Comparison of ENCODE assay signal across 22 cellular contexts in the genomic region with DNA sequence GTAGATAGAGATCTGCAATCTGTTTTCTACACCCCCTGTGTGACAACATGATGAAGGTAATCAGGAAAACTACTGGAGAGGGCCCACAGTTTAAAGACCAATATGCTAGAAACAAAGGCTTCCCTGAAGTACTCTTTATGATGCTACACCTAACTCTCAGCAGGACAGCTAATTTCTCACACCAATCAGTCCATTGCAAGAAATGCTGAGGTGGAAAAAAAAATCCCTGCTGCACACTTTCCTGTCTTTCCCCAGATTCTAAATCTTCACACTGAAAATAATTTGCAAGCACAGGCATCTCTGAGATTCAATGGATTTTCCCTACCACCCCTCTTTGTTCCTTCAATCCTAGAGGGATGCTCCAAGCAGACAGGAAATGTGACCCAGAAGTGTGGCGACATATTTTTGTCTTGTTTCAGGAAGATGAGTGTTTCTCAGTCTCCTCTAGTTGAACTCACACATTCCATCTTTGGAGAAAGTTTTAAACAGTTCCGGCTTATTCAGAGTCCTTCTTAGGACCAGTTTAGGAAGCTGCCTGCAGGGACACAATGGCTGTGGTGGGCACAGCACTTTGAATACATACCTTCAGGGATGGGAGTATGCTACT.
DNase-seq lines count a peak whose midpoint lies in the region; ATAC-seq, FAIRE-seq and TF ChIP-seq lines count a peak whose summit lies in the region.
"Had no signal": no experiment of that assay in that cellular context is flagged by ENCODE, and none has a peak within 500 bp of the region (broad histone marks: within the 10 kb centered on the region; RNA-seq: fewer than 3 reads in every experiment).

No MANE protein-coding gene starts in this region.

- H3K9me2 ChIP-seq in PC-9 (ENCODE audit: insufficient read depth): no peaks in the 10 kb centered on the region

- H3K4me1 ChIP-seq in endothelial cell of umbilical vein (ENCODE audit: control insufficient read depth, extremely low read depth, insufficient read depth, low read length) (peaks cover 51% of the 10 kb centered on the region), mesendoderm (ENCODE audit: control insufficient read depth, low read depth, low read length) (no peaks in the 10 kb centered on the region), PC-9 (replicated peaks; ENCODE audit: insufficient read depth) (no peaks in the 10 kb centered on the region)

- no peak overlapping the region for H4K5ac ChIP-seq in mesendoderm (ENCODE audit: low read length)

- no peak overlapping the region for H3K56ac ChIP-seq in mesendoderm (ENCODE audit: low read length)

- no peaks in the 10 kb centered on the region for H3K27me3 Mint-ChIP-seq in stimulated activated memory B cell treated with anti-CD40 and anti-IgM and Interleukin-4, amounts not matched to agents 10 μg/mL and 1 μg/mL and 100 μg/mL, for 72 hours
- H3K27me3 Mint-ChIP-seq: B cell had no signal

- peak overlapping the region; percentile 57 for H2AFZ ChIP-seq in endothelial cell of umbilical vein (ENCODE audit: low read depth, low read length)
- H2AFZ ChIP-seq in PC-9: no peak overlapping the region

- peak overlapping the region; percentile 2 for H2BK15ac ChIP-seq in mesendoderm (replicated peaks; ENCODE audit: low read depth)

- peak overlapping the region; percentile 43 for H3K27ac ChIP-seq in endothelial cell of umbilical vein (ENCODE audit: insufficient read depth, low read depth, low read length)
- H3K27ac ChIP-seq in mesendoderm (ENCODE audit: low read depth, low read length): no peak overlapping the region
- no peak overlapping the region for H3K27ac ChIP-seq in PC-9
- H3K27ac ChIP-seq: 22Rv1, RWPE1 had no signal

- H3K4me1 Mint-ChIP-seq in stimulated activated memory B cell treated with anti-CD40 and anti-IgM and Interleukin-4, amounts not matched to agents 10 μg/mL and 1 μg/mL and 100 μg/mL, for 72 hours: no peaks in the 10 kb centered on the region
- H3K4me1 Mint-ChIP-seq: B cell had no signal

- H3K36me3 ChIP-seq in endothelial cell of umbilical vein (ENCODE audit: control insufficient read depth in 2 of 2, extremely low read depth in 1 of 2, insufficient read depth in 2 of 2, low read length in 2 of 2): no peaks in the 10 kb centered on the region
- no peaks in the 10 kb centered on the region for H3K36me3 ChIP-seq in mesendoderm (ENCODE audit: control insufficient read depth, insufficient read depth, low read length)
- no peaks in the 10 kb centered on the region for H3K36me3 ChIP-seq in PC-9 (ENCODE audit: low read depth)
- H3K36me3 ChIP-seq: HAP-1 had no signal

- BruUV-seq in endothelial cell of umbilical vein (replicated peaks; lab: Mats Ljungman, UMichigan): no TSS peak
- BruUV-seq in PC-9 (replicated peaks; lab: Mats Ljungman, UMichigan): no TSS peak

- WGBS in mesendoderm (ENCODE audit: extremely low coverage, insufficient coverage, low lambda C conversion rate): no CpG with 5 or more reads among the region's 2 CpGs

- no peaks in the 10 kb centered on the region for H3K79me1 ChIP-seq in mesendoderm (ENCODE audit: low read length)

- POLR2A ChIA-PET in endothelial cell of umbilical vein (lab: Charles Lee) (no interaction called here), PC-9 (lab: Charles Lee; ENCODE audit: unreplicated experiment) (interaction anchor here (0.6 kb wide), 1 partner anchor 1969 kb away, joined by 24 read pairs; no protein-coding TSS in a partner anchor)

- peaks cover 2% of the 10 kb centered on the region for H3K9me3 Mint-ChIP-seq in stimulated activated memory B cell treated with anti-CD40 and anti-IgM and Interleukin-4, amounts not matched to agents 10 μg/mL and 1 μg/mL and 100 μg/mL, for 72 hours

- intact Hi-C loops in endothelial cell of umbilical vein (cut with micrococcal nuclease) (loop anchor here (5.0 to 10.0 kb wide), 2 partner anchors 175 to 413 kb away; no protein-coding TSS in a partner anchor), PC-9 (cut with micrococcal nuclease; ENCODE audit: unreplicated experiment) (no loop called here)

- H3K4me2 ChIP-seq in endothelial cell of umbilical vein (ENCODE audit: insufficient read depth, low read length) (peak overlapping the region; percentile 59), mesendoderm (ENCODE audit: low read length) (no peak overlapping the region), PC-9 (no peak overlapping the region)

- TF ChIP-seq POLR2A in endothelial cell of umbilical vein (IDR thresholded peaks at IDR 0.05; ENCODE audit: low read depth, low read length): no peak

- H3K36me3 Mint-ChIP-seq in stimulated activated memory B cell treated with anti-CD40 and anti-IgM and Interleukin-4, amounts not matched to agents 10 μg/mL and 1 μg/mL and 100 μg/mL, for 72 hours: no peaks in the 10 kb centered on the region

- no peak overlapping the region for H2BK5ac ChIP-seq in mesendoderm (ENCODE audit: low read length)

- DNase-seq in AG10803 (ENCODE audit: low read depth) (peak; percentile 9), LHCN-M2 (ENCODE audit: low read depth) (peak; percentile 29), endothelial cell of umbilical vein (ENCODE audit: low read depth, low spot score) (peak; percentile 44), mesendoderm (no peak), PC-9 (no peak)
- no peak for DNase-seq in stimulated activated CD4-positive, alpha-beta T cell treated with anti-CD3 and anti-CD28 coated beads, Interleukin-1b, Interleukin-23, amount 100 ng/mL, for 48 hours
- no peak for DNase-seq in stimulated activated CD4-positive, alpha-beta T cell treated with anti-CD3 and anti-CD28 coated beads, Interleukin-2, amount 100 ng/mL, for 48 hours
- DNase-seq: COR-L47, DMS 273 treated with DMSO at 0.1 percent for 48 hours, DND-41, GDM1, NCI-H1417, NCI-H187, NCI-H2227 treated with DMSO at 0.1 percent for 48 hours, NCI-H524, PC-3 had no signal

- no peak overlapping the region for H3K18ac ChIP-seq in mesendoderm (ENCODE audit: low read length)

- H3K4ac ChIP-seq in mesendoderm (ENCODE audit: low read depth, low read length): no peak overlapping the region

- H3K27me3 ChIP-seq in endothelial cell of umbilical vein (ENCODE audit: control insufficient read depth in 2 of 2, insufficient read depth in 2 of 2, low read length in 2 of 2): no peaks in the 10 kb centered on the region
- no peaks in the 10 kb centered on the region for H3K27me3 ChIP-seq in mesendoderm (ENCODE audit: insufficient read depth, low read length, poor library complexity)
- no peaks in the 10 kb centered on the region for H3K27me3 ChIP-seq in PC-9 (ENCODE audit: insufficient read depth, low read depth)

- H2BK120ac ChIP-seq in mesendoderm (ENCODE audit: low read depth, low read length): no peak overlapping the region

- CTCF ChIA-PET in endothelial cell of umbilical vein (lab: Charles Lee): interaction anchor here (1.9 kb wide), 1 partner anchor 40 kb away, joined by 6 read pairs; no protein-coding TSS in a partner anchor
- CTCF ChIA-PET in PC-9 (lab: Charles Lee): no interaction called here

- no peak for ATAC-seq in stimulated activated memory B cell treated with anti-CD40 and anti-IgM and Interleukin-4, amounts not matched to agents 10 μg/mL and 1 μg/mL and 100 μg/mL, for 72 hours
- ATAC-seq: K562, PC-3 had no signal

- H3K23ac ChIP-seq in mesendoderm (ENCODE audit: low read length): no peak overlapping the region

- no peak overlapping the region for H3K4me3 Mint-ChIP-seq in stimulated activated memory B cell treated with anti-CD40 and anti-IgM and Interleukin-4, amounts not matched to agents 10 μg/mL and 1 μg/mL and 100 μg/mL, for 72 hours
- H3K4me3 Mint-ChIP-seq: B cell had no signal

- H3K9me3 ChIP-seq in endothelial cell of umbilical vein (replicated peaks; ENCODE audit: control insufficient read depth, insufficient read depth, low read length) (no peaks in the 10 kb centered on the region), PC-9 (ENCODE audit: insufficient read depth, low read depth) (no peaks in the 10 kb centered on the region)
- H3K9me3 ChIP-seq: HAP-1 had no signal

- no peak for TF ChIP-seq CTCF in AG10803 (conservative IDR thresholded peaks at IDR 0.05; ENCODE audit: low read length)
- TF ChIP-seq CTCF in endothelial cell of umbilical vein (IDR thresholded peaks at IDR 0.05; ENCODE audit: extremely low read depth in 1 of 2, insufficient read depth in 1 of 2, low read depth in 1 of 2, low read length in 2 of 2): no peak
- TF ChIP-seq CTCF in PC-9 (conservative IDR thresholded peaks at IDR 0.05): no peak

- dilution Hi-C loops in endothelial cell of umbilical vein (cut with MboI; ENCODE audit: extremely low pct_ligation_motif_present, low sequenced_read_pairs): no loop called here

- peak; percentile 73 for FAIRE-seq in endothelial cell of umbilical vein (lab: Jason Lieb, UNC)
- FAIRE-seq: K562 had no signal

- no peak overlapping the region for H3K4me3 ChIP-seq in AG10803 (ENCODE audit: low read length)
- H3K4me3 ChIP-seq in endothelial cell of umbilical vein (replicated peaks in 1 of 3; ENCODE audit: insufficient read depth in 1 of 3, low read depth in 1 of 3, low read length in 3 of 3): no peak overlapping the region
- no peak overlapping the region for H3K4me3 ChIP-seq in mesendoderm (ENCODE audit: low read length)
- no peak overlapping the region for H3K4me3 ChIP-seq in PC-9
- H3K4me3 ChIP-seq: HAP-1, K562 had no signal

- H3K9ac ChIP-seq in endothelial cell of umbilical vein (replicated peaks; ENCODE audit: extremely low read depth, insufficient read depth, low read length) (no peak overlapping the region), mesendoderm (ENCODE audit: low read length) (no peak overlapping the region)

- H3K79me2 ChIP-seq in endothelial cell of umbilical vein (ENCODE audit: control insufficient read depth, insufficient read depth, low read length) (no peaks in the 10 kb centered on the region), mesendoderm (ENCODE audit: control insufficient read depth, insufficient read depth, low read length) (no peaks in the 10 kb centered on the region), PC-9 (ENCODE audit: low read depth) (no peaks in the 10 kb centered on the region)

- no peak overlapping the region for H3K27ac Mint-ChIP-seq in stimulated activated memory B cell treated with anti-CD40 and anti-IgM and Interleukin-4, amounts not matched to agents 10 μg/mL and 1 μg/mL and 100 μg/mL, for 72 hours
- H3K27ac Mint-ChIP-seq: B cell had no signal

- H4K8ac ChIP-seq in mesendoderm (ENCODE audit: low read depth, low read length): no peak overlapping the region

- no peak overlapping the region for H2AK5ac ChIP-seq in mesendoderm (ENCODE audit: low read length)

- no peaks in the 10 kb centered on the region for H3K9me1 ChIP-seq in endothelial cell of umbilical vein (replicated peaks; ENCODE audit: control insufficient read depth, extremely low read depth, insufficient read depth, low read length)

- H3F3A ChIP-seq in PC-9 (ENCODE audit: insufficient read depth, low read depth): no peaks in the 10 kb centered on the region

- no peaks in the 10 kb centered on the region for H4K20me1 ChIP-seq in endothelial cell of umbilical vein (replicated peaks; ENCODE audit: control insufficient read depth, extremely low read depth, insufficient read depth, low read length)
- H4K20me1 ChIP-seq in PC-9 (ENCODE audit: insufficient read depth): no peaks in the 10 kb centered on the region

TF ChIP-seq in endothelial cell of umbilical vein, 7 proteins besides CTCF, POLR2A, EP300 and RAD21 (continues in another document):
- TF ChIP-seq FOS (IDR thresholded peaks at IDR 0.05; ENCODE audit: borderline replicate concordance, insufficient read depth, low read length) (peak; percentile 43), JUN (IDR thresholded peaks at IDR 0.05; ENCODE audit: borderline replicate concordance, insufficient read depth, insufficient read length, low read depth) (no peak)

Comparison
In these comparisons a context has a peak if more than half of its experiments do, and no peak if none do; other contexts are left out.
1. DNase-seq: peak in AG10803 (single experiment), LHCN-M2 (single experiment) and endothelial cell of umbilical vein (single experiment); none in mesendoderm (single experiment), stimulated activated CD4-positive, alpha-beta T cell treated with anti-CD3 and anti-CD28 coated beads, Interleukin-1b, Interleukin-23, amount 100 ng/mL, for 48 hours (single experiment), stimulated activated CD4-positive, alpha-beta T cell treated with anti-CD3 and anti-CD28 coated beads, Interleukin-2, amount 100 ng/mL, for 48 hours (0 of 2) and PC-9 (0 of 2).